In the genomic region with DNA sequence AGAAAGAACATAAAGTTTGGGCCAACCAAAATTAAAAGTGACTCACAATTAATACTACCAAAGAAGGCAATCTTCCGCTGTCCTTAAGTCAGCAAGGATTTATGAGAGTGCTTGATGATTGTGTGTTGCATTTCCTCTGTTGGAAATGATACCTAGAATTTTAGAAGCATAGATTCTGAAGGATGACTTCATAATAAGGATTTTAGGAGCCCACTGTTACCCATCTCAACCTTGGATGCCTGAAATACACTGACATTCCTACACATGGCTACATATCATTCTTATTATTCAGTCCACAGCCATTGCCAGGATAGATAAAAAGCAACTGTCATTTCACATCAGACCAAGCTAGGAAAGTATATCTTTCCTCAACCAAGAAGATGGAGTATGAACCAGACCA, we compare ENCODE assay signal across 13 cellular contexts.
A peak's percentile ranks its signal among the peaks of the same experiment; 100 is the strongest.
DNase-seq lines count a peak whose midpoint lies in the region; ATAC-seq and TF ChIP-seq lines count a peak whose summit lies in the region.
"Had no signal": no experiment of that assay in that cellular context is flagged by ENCODE, and none has a peak within 500 bp of the region (broad histone marks: within the 10 kb centered on the region; RNA-seq: fewer than 3 reads in every experiment).

No MANE protein-coding gene starts in this region.

- H3K9me3 ChIP-seq in uterus = peaks cover 0 to 3% of the 10 kb centered on the region in 2 donors

- TF ChIP-seq CTCF in fibroblast of mammary gland (conservative IDR thresholded peaks at IDR 0.05; ENCODE audit: control insufficient read depth, insufficient read depth, low read depth, low read length) (no peak), uterus (IDR thresholded peaks at IDR 0.05) (no peak)

- H3K27ac ChIP-seq in uterus = peak overlapping the region; percentile 18 to 73
- H3K27ac ChIP-seq: A549, BLaER1 had no signal

- TF ChIP-seq POLR2A in uterus (IDR thresholded peaks at IDR 0.05) = no peak

- H3K27me3 ChIP-seq in uterus = no peaks in the 10 kb centered on the region
- H3K27me3 ChIP-seq: BLaER1 had no signal

- ATAC-seq in GM18517 (IDR thresholded peaks at IDR 0.05; ENCODE audit: unreplicated experiment) (no peak), HG03378 (IDR thresholded peaks at IDR 0.05; ENCODE audit: unreplicated experiment) (no peak)
- ATAC-seq: A549, HCT116 had no signal

- intact Hi-C loops in uterus (cut with DNase I; ENCODE audit: low total_unique reads) = no loop called here

- peaks cover 0 to 12% of the 10 kb centered on the region in 2 donors for H3K4me1 ChIP-seq in uterus
- H3K4me1 ChIP-seq: A549, BLaER1 had no signal

- H3K36me3 ChIP-seq in uterus = no peaks in the 10 kb centered on the region
- H3K36me3 ChIP-seq: BLaER1 had no signal

- peak; percentile 4 for DNase-seq in GM04503 (ENCODE audit: low read depth)
- DNase-seq in NCI-H226 = peak; percentile 65
- DNase-seq in fibroblast of mammary gland (ENCODE audit: low read depth) = peak; percentile 37
- DNase-seq in uterus = no peak
- DNase-seq in NCI-H2227 (lab: John Stamatoyannopoulos, UW; ENCODE audit: unreplicated experiment) = no peak
- DNase-seq: CD8-positive, alpha-beta memory T cell; DMS 273 treated with DMSO at 0.1 percent for 48 hours; KG1 had no signal

- H3K4me3 ChIP-seq in fibroblast of mammary gland (ENCODE audit: control insufficient read depth, low read depth, low read length) (no peak overlapping the region), uterus (no peak overlapping the region)
- H3K4me3 ChIP-seq: A549, BLaER1 had no signal

Comparison
In these comparisons a context has a peak if more than half of its experiments do, and no peak if none do; other contexts are left out.
1. DNase-seq: peak in GM04503 (single experiment), NCI-H226 (single experiment) and fibroblast of mammary gland (single experiment); none in uterus (0 of 2) and NCI-H2227 (single experiment).